ENCODE assay signal across 1 cellular context in the genomic region with DNA sequence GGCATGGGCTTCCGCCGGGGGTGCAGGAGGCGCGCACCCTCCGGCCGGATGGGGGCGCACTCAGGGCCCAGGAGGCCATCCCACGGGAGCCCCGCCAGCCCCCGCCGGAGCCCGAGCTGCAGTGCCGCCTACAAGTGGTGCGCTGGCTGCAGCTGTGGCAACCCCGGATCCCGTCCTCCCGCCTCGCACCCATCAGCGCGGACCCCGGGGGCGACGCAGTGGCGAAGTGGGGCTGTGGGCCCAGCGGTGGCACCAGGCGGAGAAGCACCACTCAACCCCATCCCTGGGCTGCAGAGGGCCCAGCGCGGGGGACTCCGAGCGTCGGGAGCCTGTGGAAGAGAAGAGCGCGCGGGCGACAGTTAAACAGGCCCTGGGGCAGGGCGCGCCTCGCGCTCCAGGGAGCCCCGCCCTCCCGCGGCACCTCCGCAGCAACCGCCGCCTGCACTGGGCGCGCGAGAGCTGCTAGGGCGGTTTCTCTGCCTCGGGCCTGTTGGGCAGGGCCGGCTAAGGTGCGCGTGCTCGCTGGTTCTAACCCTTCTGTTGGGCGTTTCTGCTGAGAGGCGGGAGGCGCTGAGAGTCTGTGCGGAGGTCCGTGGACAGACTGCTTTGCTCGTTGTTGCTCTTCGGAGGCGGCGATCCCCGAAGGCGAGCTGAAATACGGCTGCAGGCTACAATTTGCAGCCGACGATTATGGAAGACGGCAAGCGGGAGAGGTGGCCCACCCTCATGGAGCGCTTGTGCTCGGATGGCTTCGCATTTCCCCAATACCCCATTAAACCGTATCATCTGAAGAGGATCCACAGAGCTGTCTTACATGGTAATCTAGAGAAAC.
TF ChIP-seq lines count a peak whose summit lies in the region.

Gene ANKRD36, plus strand, starts transcription at position 104 of the 832 bp plus-strand sequence. Its CDS starts 587 bp downstream, at position 691.

TF ChIP-seq in HEK293, 187 proteins besides CTCF, POLR2A, EP300 and RAD21 (continued from another document and continues in another):
- TF ChIP-seq, protein P1, sequence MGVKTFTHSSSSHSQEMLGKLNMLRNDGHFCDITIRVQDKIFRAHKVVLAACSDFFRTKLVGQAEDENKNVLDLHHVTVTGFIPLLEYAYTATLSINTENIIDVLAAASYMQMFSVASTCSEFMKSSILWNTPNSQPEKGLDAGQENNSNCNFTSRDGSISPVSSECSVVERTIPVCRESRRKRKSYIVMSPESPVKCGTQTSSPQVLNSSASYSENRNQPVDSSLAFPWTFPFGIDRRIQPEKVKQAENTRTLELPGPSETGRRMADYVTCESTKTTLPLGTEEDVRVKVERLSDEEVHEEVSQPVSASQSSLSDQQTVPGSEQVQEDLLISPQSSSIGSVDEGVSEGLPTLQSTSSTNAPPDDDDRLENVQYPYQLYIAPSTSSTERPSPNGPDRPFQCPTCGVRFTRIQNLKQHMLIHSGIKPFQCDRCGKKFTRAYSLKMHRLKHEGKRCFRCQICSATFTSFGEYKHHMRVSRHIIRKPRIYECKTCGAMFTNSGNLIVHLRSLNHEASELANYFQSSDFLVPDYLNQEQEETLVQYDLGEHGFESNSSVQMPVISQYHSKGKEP (tag by site-specific recombination; IDR thresholded peaks at IDR 0.05) = 0 out of 2 replicates have a peak, but pooled peaks have one; percentile 4
- peak; percentile 52 for TF ChIP-seq GLIS1 (tag by site-specific recombination; IDR thresholded peaks at IDR 0.05)
- TF ChIP-seq, protein P2, sequence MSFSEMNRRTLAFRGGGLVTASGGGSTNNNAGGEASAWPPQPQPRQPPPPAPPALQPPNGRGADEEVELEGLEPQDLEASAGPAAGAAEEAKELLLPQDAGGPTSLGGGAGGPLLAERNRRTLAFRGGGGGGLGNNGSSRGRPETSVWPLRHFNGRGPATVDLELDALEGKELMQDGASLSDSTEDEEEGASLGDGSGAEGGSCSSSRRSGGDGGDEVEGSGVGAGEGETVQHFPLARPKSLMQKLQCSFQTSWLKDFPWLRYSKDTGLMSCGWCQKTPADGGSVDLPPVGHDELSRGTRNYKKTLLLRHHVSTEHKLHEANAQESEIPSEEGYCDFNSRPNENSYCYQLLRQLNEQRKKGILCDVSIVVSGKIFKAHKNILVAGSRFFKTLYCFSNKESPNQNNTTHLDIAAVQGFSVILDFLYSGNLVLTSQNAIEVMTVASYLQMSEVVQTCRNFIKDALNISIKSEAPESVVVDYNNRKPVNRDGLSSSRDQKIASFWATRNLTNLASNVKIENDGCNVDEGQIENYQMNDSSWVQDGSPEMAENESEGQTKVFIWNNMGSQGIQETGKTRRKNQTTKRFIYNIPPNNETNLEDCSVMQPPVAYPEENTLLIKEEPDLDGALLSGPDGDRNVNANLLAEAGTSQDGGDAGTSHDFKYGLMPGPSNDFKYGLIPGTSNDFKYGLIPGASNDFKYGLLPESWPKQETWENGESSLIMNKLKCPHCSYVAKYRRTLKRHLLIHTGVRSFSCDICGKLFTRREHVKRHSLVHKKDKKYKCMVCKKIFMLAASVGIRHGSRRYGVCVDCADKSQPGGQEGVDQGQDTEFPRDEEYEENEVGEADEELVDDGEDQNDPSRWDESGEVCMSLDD (tag by site-specific recombination; IDR thresholded peaks at IDR 0.05) = peak; percentile 82
- TF ChIP-seq ZIC2 (tag by site-specific recombination; IDR thresholded peaks at IDR 0.05) = peak; percentile 66
- TF ChIP-seq KLF8 (tag by site-specific recombination; IDR thresholded peaks at IDR 0.05) = peak; percentile 65; the same call in 1 of the 2 replicates
- peak; percentile 73; the same call in 1 of the 2 replicates for TF ChIP-seq HIC1 (tag by site-specific recombination; IDR thresholded peaks at IDR 0.05)
- TF ChIP-seq ZNF629 (tag by site-specific recombination; IDR thresholded peaks at IDR 0.05) = 0 out of 2 replicates have a peak, but pooled peaks have one; percentile 52
- 0 out of 2 replicates have a peak, but pooled peaks have one; percentile 35 for TF ChIP-seq ZNF2 (tag by site-specific recombination; IDR thresholded peaks at IDR 0.05)
- peak; percentile 36 for TF ChIP-seq ZBTB11 (tag by site-specific recombination; conservative IDR thresholded peaks at IDR 0.05; ENCODE audit: low read depth)
- TF ChIP-seq ZFP69B (tag by site-specific recombination; IDR thresholded peaks at IDR 0.05) = peak; percentile 65; the same call in 1 of the 2 replicates
- TF ChIP-seq PRDM10 (tag by site-specific recombination; IDR thresholded peaks at IDR 0.05) = peak; percentile 33; the same call in 1 of the 2 replicates
- peak; percentile 60 for TF ChIP-seq SP7 (tag by site-specific recombination; IDR thresholded peaks at IDR 0.05)
- TF ChIP-seq ZNF394 (tag by site-specific recombination; IDR thresholded peaks at IDR 0.05; ENCODE audit: borderline replicate concordance) = peak; percentile 23; the same call in 1 of the 2 replicates
- TF ChIP-seq ZBTB8A (tag by site-specific recombination; IDR thresholded peaks at IDR 0.05) = peak; percentile 86
- TF ChIP-seq ZBTB20 (tag by site-specific recombination; IDR thresholded peaks at IDR 0.05) = peak; percentile 73; the same call in 1 of the 2 replicates
- TF ChIP-seq SCRT2 (tag by site-specific recombination; IDR thresholded peaks at IDR 0.05) = peak; percentile 96
- peak; percentile 85; the same call in 1 of the 2 replicates for TF ChIP-seq ZNF692 (tag by site-specific recombination; IDR thresholded peaks at IDR 0.05)
- TF ChIP-seq, protein P3, sequence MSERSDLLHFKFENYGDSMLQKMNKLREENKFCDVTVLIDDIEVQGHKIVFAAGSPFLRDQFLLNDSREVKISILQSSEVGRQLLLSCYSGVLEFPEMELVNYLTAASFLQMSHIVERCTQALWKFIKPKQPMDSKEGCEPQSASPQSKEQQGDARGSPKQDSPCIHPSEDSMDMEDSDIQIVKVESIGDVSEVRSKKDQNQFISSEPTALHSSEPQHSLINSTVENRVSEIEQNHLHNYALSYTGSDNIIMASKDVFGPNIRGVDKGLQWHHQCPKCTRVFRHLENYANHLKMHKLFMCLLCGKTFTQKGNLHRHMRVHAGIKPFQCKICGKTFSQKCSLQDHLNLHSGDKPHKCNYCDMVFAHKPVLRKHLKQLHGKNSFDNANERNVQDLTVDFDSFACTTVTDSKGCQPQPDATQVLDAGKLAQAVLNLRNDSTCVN (tag by site-specific recombination; optimal IDR thresholded peaks at IDR 0.05) = peak; percentile 93
- TF ChIP-seq ZSCAN30 (tag by site-specific recombination; IDR thresholded peaks at IDR 0.05) = peak; percentile 80
- peak; percentile 92 for TF ChIP-seq ZNF423 (tag by site-specific recombination; IDR thresholded peaks at IDR 0.05)
- TF ChIP-seq ZNF600 (tag by site-specific recombination; IDR thresholded peaks at IDR 0.05) = 0 out of 2 replicates have a peak, but pooled peaks have one; percentile 27
- TF ChIP-seq KLF9 (tag by site-specific recombination; IDR thresholded peaks at IDR 0.05; ENCODE audit: low read depth) = peak; percentile 68
- 0 out of 2 replicates have a peak, but pooled peaks have one; percentile 36 for TF ChIP-seq ZNF391 (tag by site-specific recombination; IDR thresholded peaks at IDR 0.05; ENCODE audit: borderline replicate concordance, low read depth)
- TF ChIP-seq SP3 (tag by site-specific recombination; IDR thresholded peaks at IDR 0.05) = peak; percentile 31
- TF ChIP-seq SP2 (tag by site-specific recombination; IDR thresholded peaks at IDR 0.05) = peak; percentile 70
- peak; percentile 66 for TF ChIP-seq KLF1 (tag by site-specific recombination; IDR thresholded peaks at IDR 0.05)
- TF ChIP-seq ZNF324 (tag by site-specific recombination; IDR thresholded peaks at IDR 0.05) = peak; percentile 68; the same call in 1 of the 2 replicates
- TF ChIP-seq ZNF843 (tag by site-specific recombination; IDR thresholded peaks at IDR 0.05) = 0 out of 2 replicates have a peak, but pooled peaks have one; percentile 22
- TF ChIP-seq MZF1 (tag by site-specific recombination; IDR thresholded peaks at IDR 0.05; ENCODE audit: borderline replicate concordance) = 0 out of 2 replicates have a peak, but pooled peaks have one; percentile 58
- peak; percentile 35; the same call in 1 of the 2 replicates for TF ChIP-seq ZNF561 (tag by site-specific recombination; IDR thresholded peaks at IDR 0.05; ENCODE audit: borderline replicate concordance)
- TF ChIP-seq, protein P4, sequence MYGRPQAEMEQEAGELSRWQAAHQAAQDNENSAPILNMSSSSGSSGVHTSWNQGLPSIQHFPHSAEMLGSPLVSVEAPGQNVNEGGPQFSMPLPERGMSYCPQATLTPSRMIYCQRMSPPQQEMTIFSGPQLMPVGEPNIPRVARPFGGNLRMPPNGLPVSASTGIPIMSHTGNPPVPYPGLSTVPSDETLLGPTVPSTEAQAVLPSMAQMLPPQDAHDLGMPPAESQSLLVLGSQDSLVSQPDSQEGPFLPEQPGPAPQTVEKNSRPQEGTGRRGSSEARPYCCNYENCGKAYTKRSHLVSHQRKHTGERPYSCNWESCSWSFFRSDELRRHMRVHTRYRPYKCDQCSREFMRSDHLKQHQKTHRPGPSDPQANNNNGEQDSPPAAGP (tag by site-specific recombination; IDR thresholded peaks at IDR 0.05) = peak; percentile 44; the same call in 1 of the 2 replicates
- TF ChIP-seq ZFHX2 (tag by site-specific recombination; conservative IDR thresholded peaks at IDR 0.05) = peak; percentile 82
- peak; percentile 41; the same call in 1 of the 2 replicates for TF ChIP-seq ZNF341 (tag by site-specific recombination; IDR thresholded peaks at IDR 0.05; ENCODE audit: low read depth)
- peak; percentile 41; the same call in 1 of the 2 replicates for TF ChIP-seq ZXDB (tag by site-specific recombination; IDR thresholded peaks at IDR 0.05)
- TF ChIP-seq KLF7 (tag by site-specific recombination; IDR thresholded peaks at IDR 0.05; ENCODE audit: borderline replicate concordance) = peak; percentile 46; the same call in 1 of the 2 replicates
